In genomic region chr6:151430886-151431285, GRCh38 we compare ENCODE assay signal across 18 cellular contexts. TPM values are rescaled to one million over a fixed set of nuclear protein-coding genes. Genes with fewer than 3 reads are reported as not detected.
DNase-seq lines count a peak whose midpoint lies in the region; ATAC-seq, FAIRE-seq and TF ChIP-seq lines count a peak whose summit lies in the region.
"Had no signal": no experiment of that assay in that cellular context is flagged by ENCODE, and none has a peak within 500 bp of the region (broad histone marks: within the 10 kb centered on the region; RNA-seq: fewer than 3 reads in every experiment).

No MANE protein-coding gene starts in this region.

- no peak overlapping the region for H3K4me3 ChIP-seq in KMS-11 (IDR thresholded peaks at IDR 0.05; ENCODE audit: insufficient read depth, low read depth, low read length)
- H3K4me3 ChIP-seq in K562 = no peak overlapping the region
- H3K4me3 ChIP-seq in small intestine (ENCODE audit: low read depth in 1 of 2, low read length in 2 of 2) = no peak overlapping the region
- H3K4me3 ChIP-seq: psoas muscle, transverse colon had no signal

- no peaks in the 10 kb centered on the region for H3K9me3 ChIP-seq in K562 (replicated peaks; ENCODE audit: control insufficient read depth, insufficient read depth, low read depth, low read length)
- H3K9me3 ChIP-seq in small intestine (ENCODE audit: control insufficient read depth, low read depth) = no peaks in the 10 kb centered on the region
- H3K9me3 ChIP-seq: psoas muscle, transverse colon had no signal

- no peak overlapping the region for H3K27ac ChIP-seq in KMS-11
- H3K27ac ChIP-seq in K562 (ENCODE audit: extremely low read depth, low read depth, low read length) = no peak overlapping the region
- H3K27ac ChIP-seq in small intestine (ENCODE audit: low read depth in 1 of 2, low read length in 1 of 2) = no peak overlapping the region
- H3K27ac ChIP-seq: psoas muscle, transverse colon had no signal

- no peak for TF ChIP-seq POLR2A in K562 (conservative IDR thresholded peaks at IDR 0.05)

- no peaks in the 10 kb centered on the region for H4K20me1 ChIP-seq in KMS-11 (ENCODE audit: insufficient read depth)
- no peaks in the 10 kb centered on the region for H4K20me1 ChIP-seq in K562 (replicated peaks; ENCODE audit: control insufficient read depth, insufficient read depth, low read length)

- DNase-seq in ELF-1 (ENCODE audit: low read depth, low spot score) = peak; percentile 20
- DNase-seq in K562 (ENCODE audit: extremely low read depth in 1 of 4, low spot score in 3 of 4) = no peak
- no peak for DNase-seq in left lobe of liver (ENCODE audit: low spot score)
- no peak for DNase-seq in small intestine
- no peak for DNase-seq in hypothalamus (lab: John Stamatoyannopoulos, UW)
- DNase-seq: activated CD4-positive, alpha-beta T cell treated with anti-CD3 and anti-CD28 coated beads for 36 hours; activated CD8-positive, alpha-beta memory T cell treated with anti-CD3 and anti-CD28 coated beads, Interleukin-2, amount 50 U/mL, for 4 hours; activated naive CD4-positive, alpha-beta T cell treated with Interleukin-2 at 50 U/mL for 16 hours; effector CD8-positive, alpha-beta T cell; NCI-H1436; psoas muscle; stimulated activated CD4-positive, alpha-beta T cell treated with anti-CD3 and anti-CD28 coated beads, Interleukin-12 subunit alpha, Interleukin-12 subunit beta, amount 100 ng/mL, for 4 hours; T1000; transverse colon had no signal

- intact Hi-C loops in K562 (cut with micrococcal nuclease) = loop anchor here (2.0 kb wide), 1 partner anchor 46 kb away; no protein-coding TSS in a partner anchor

- H3K9me1 ChIP-seq in K562 (ENCODE audit: control insufficient read depth, insufficient read depth, low read length) = no peaks in the 10 kb centered on the region

- TF ChIP-seq CTCF in KMS-11 (conservative IDR thresholded peaks at IDR 0.05; ENCODE audit: low read depth, low read length) (peak; percentile 22; the same call in 1 of the 2 replicates), K562 (IDR thresholded peaks at IDR 0.05 in 2 of 3, conservative IDR thresholded peaks at IDR 0.05 in 1 of 3; ENCODE audit: insufficient read depth in 2 of 3, low read depth in 1 of 3, low read length in 3 of 3) (peak; percentile 13 to 40 (median 24); a peak in 3 of 6 replicates)

- no peak overlapping the region for H3K9ac ChIP-seq in KMS-11
- H3K9ac ChIP-seq in K562 (ENCODE audit: insufficient read depth in 1 of 2, low read depth in 2 of 2, low read length in 2 of 2) = peak overlapping the region in 1 of 2 experiments; percentile 26; a peak in 1 of 4 replicates

- no peak overlapping the region for H3K4me2 ChIP-seq in KMS-11
- no peak overlapping the region for H3K4me2 ChIP-seq in K562 (ENCODE audit: insufficient read depth, low read length)

- BruUV-seq in K562 (replicated peaks; lab: Mats Ljungman, UMichigan) = no TSS peak

- no peaks in the 10 kb centered on the region for H3K79me2 ChIP-seq in KMS-11 (ENCODE audit: insufficient read depth, low read depth)
- H3K79me2 ChIP-seq in K562 (ENCODE audit: control insufficient read depth, insufficient read depth, low read length) = 0 out of 3 replicates have a peak, but pooled peaks cover 3% of the 10 kb centered on the region

- H3K36me3 ChIP-seq in KMS-11 (ENCODE audit: insufficient read depth) = no peaks in the 10 kb centered on the region; the same call in 1 of the 2 replicates
- peaks cover 75% of the 10 kb centered on the region for H3K36me3 ChIP-seq in K562 (ENCODE audit: control insufficient read depth, insufficient read depth, low read length)
- H3K36me3 ChIP-seq in small intestine (ENCODE audit: control insufficient read depth in 2 of 2, insufficient read depth in 2 of 2, low read length in 2 of 2) = peaks cover 5 to 17% of the 10 kb centered on the region in 2 donors

- FAIRE-seq in K562 (lab: Jason Lieb, UNC) (peak; percentile 32), small intestine (lab: Jason Lieb, UNC) (no peak)

- H2AFZ ChIP-seq in KMS-11 (ENCODE audit: low read depth) (no peak overlapping the region), K562 (ENCODE audit: low read depth, low read length) (no peak overlapping the region)

- no peaks in the 10 kb centered on the region for H3K27me3 ChIP-seq in KMS-11 (ENCODE audit: insufficient read depth, low read depth)
- H3K27me3 ChIP-seq in K562 (ENCODE audit: control insufficient read depth in 2 of 2, insufficient read depth in 2 of 2, low read length in 2 of 2) = no peaks in the 10 kb centered on the region
- H3K27me3 ChIP-seq in small intestine (ENCODE audit: control insufficient read depth in 2 of 2, insufficient read depth in 2 of 2, low read length in 2 of 2) = no peaks in the 10 kb centered on the region
- H3K27me3 ChIP-seq: transverse colon had no signal

- peak; percentile 79 for ATAC-seq in K562
- peak; percentile 19 for ATAC-seq in left lobe of liver
- ATAC-seq in HG02870 (IDR thresholded peaks at IDR 0.05; ENCODE audit: unreplicated experiment) = no peak
- ATAC-seq in GM18511 (IDR thresholded peaks at IDR 0.05; ENCODE audit: unreplicated experiment) = no peak
- ATAC-seq: activated CD4-positive, alpha-beta T cell treated with anti-CD3 and anti-CD28 coated beads for 36 hours; psoas muscle; stimulated activated memory B cell treated with anti-CD40 and anti-IgM and Interleukin-4, amounts not matched to agents 10 μg/mL and 1 μg/mL and 100 μg/mL, for 72 hours had no signal

- CTCF ChIA-PET in K562 (lab: Yijun Ruan, JAX; ENCODE audit: low intra/inter-chr PET ratio) = no interaction called here

- TF ChIP-seq RAD21 in K562 (CRISPR knock-in tag; conservative IDR thresholded peaks at IDR 0.05 in 1 of 2, IDR thresholded peaks at IDR 0.05 in 1 of 2) = peak in 1 of 2 experiments; percentile 52; a peak in 2 of 4 replicates

- in situ Hi-C loops in K562 (cut with MboI) = no loop called here

- POLR2A ChIA-PET in K562 (lab: Yijun Ruan, JAX) = no interaction called here

- H3K4me1 ChIP-seq in KMS-11 (ENCODE audit: low read depth, poor library complexity, severe bottlenecking) = no peaks in the 10 kb centered on the region
- no peaks in the 10 kb centered on the region for H3K4me1 ChIP-seq in K562 (replicated peaks in 1 of 2; ENCODE audit: control insufficient read depth in 2 of 2, insufficient read depth in 2 of 2, low read length in 2 of 2)
- no peaks in the 10 kb centered on the region for H3K4me1 ChIP-seq in small intestine (ENCODE audit: control insufficient read depth in 2 of 2, insufficient read depth in 1 of 2, low read depth in 1 of 2, low read length in 1 of 2)
- H3K4me1 ChIP-seq: psoas muscle, transverse colon had no signal

- WGBS in K562 (ENCODE audit: insufficient coverage, low coverage, missing lambda C conversion rate) = 92% methylated on average over 3 of the region's 3 CpGs
- 88 to 94% (median 92%) methylated on average over 3 of the region's 3 CpGs for WGBS in small intestine, 3 donors

- TF ChIP-seq EP300 in K562 (IDR thresholded peaks at IDR 0.05; ENCODE audit: low read length) = no peak

TF ChIP-seq in K562, 482 proteins besides CTCF, POLR2A, EP300 and RAD21 (continues in another document):
- no peak for TF ChIP-seq CBFA2T3 (IDR thresholded peaks at IDR 0.05)
- no peak for TF ChIP-seq SMARCA4 (IDR thresholded peaks at IDR 0.05)

RNA-seq across cellular contexts. Expression of gene RMND1, which starts 21.0 kb away (rescaled TPM):
- total RNA-seq in K562 (2011; cell fraction: chromatin; rRNA removed; ENCODE audit: low replicate concordance) = 40.6 and 86.4 TPM in 2 replicates
- 24.5 and 31.5 TPM in 2 replicates for total RNA-seq in K562 (2011; cell fraction: nucleolus; rRNA removed)
- 40.5 and 43.6 TPM in 2 replicates for total RNA-seq in K562 (2011; cell fraction: nucleoplasm; rRNA removed)
- total RNA-seq in K562 (2014; rRNA removed) (27.8 and 29.6 TPM in 2 replicates), K562 (2014; rRNA removed; fragmentation: Illumina TruSeq; extraction: Trizol) (47.8 and 51.5 TPM in 2 replicates), K562 (2015; rRNA removed; fragmentation: Illumina TruSeq; extraction: Trizol) (42.9 and 45.2 TPM in 2 replicates), K562 (2021) (25.2 and 26.9 TPM in 2 replicates), left lobe of liver (18.6 TPM)
- polyA plus RNA-seq in K562 (2011; rRNA removed) (26.7 and 33.3 TPM in 2 replicates), K562 (2014; fragmentation: Illumina TruSeq; extraction: Trizol) (37.2 and 42.6 TPM in 2 replicates), K562 (2014; fragmentation: Nextera tagmentation; extraction: Ambion mirVana) (10 to 100 TPM; 36.2 to 38.4 TPM), K562 (2014; rRNA removed) (32.2 and 35.1 TPM in 2 replicates), small intestine (10 to 100 TPM; 17.5 to 40.5 (median 24.0) TPM)
- 8.1 and 14.3 TPM in 2 replicates for polyA plus RNA-seq in K562 (2011; cell fraction: cytosol; rRNA removed)
- 8.1 and 8.3 TPM in 2 replicates for polyA plus RNA-seq in K562 (2011; cell fraction: nucleus; rRNA removed)
- 25.7 and 41.6 TPM in 2 replicates for polyA plus RNA-seq in K562 (2012)
- 50.2 and 53.2 TPM in 2 replicates for polyA minus RNA-seq in K562 (2011; rRNA and poly(A)+ RNA removed)
- 13.4 and 19.6 TPM in 2 replicates for polyA minus RNA-seq in K562 (2011; cell fraction: cytosol; rRNA and poly(A)+ RNA removed)
- polyA minus RNA-seq in K562 (2011; cell fraction: nucleus; rRNA and poly(A)+ RNA removed) = 23.3 and 31.4 TPM in 2 replicates

RNA-seq across cellular contexts. Expression of gene ZBTB2, which starts 39.5 kb away (rescaled TPM):
- total RNA-seq in K562 (2011; cell fraction: chromatin; rRNA removed; ENCODE audit: low replicate concordance) = 5.8 and 7.3 TPM in 2 replicates
- total RNA-seq in K562 (2011; cell fraction: nucleolus; rRNA removed) = 2.9 and 3.5 TPM in 2 replicates
- 4.9 and 6.0 TPM in 2 replicates for total RNA-seq in K562 (2011; cell fraction: nucleoplasm; rRNA removed)
- total RNA-seq in K562 (2014; rRNA removed) (13.3 and 17.3 TPM in 2 replicates), K562 (2014; rRNA removed; fragmentation: Illumina TruSeq; extraction: Trizol) (17.0 and 18.9 TPM in 2 replicates), K562 (2015; rRNA removed; fragmentation: Illumina TruSeq; extraction: Trizol) (21.8 and 23.3 TPM in 2 replicates), K562 (2021) (15.2 and 16.4 TPM in 2 replicates), left lobe of liver (2.7 TPM)
- polyA plus RNA-seq in K562 (2011; rRNA removed) (12.7 and 17.2 TPM in 2 replicates), K562 (2014; fragmentation: Illumina TruSeq; extraction: Trizol) (20.8 and 26.2 TPM in 2 replicates), K562 (2014; fragmentation: Nextera tagmentation; extraction: Ambion mirVana) (1 to 10 TPM; 5.1 to 6.0 TPM), K562 (2014; rRNA removed) (14.5 and 18.1 TPM in 2 replicates), small intestine (1 to 10 TPM; 7.1 to 8.7 (median 8.1) TPM)
- polyA plus RNA-seq in K562 (2011; cell fraction: cytosol; rRNA removed) = 12.9 and 17.2 TPM in 2 replicates
- 6.1 and 6.8 TPM in 2 replicates for polyA plus RNA-seq in K562 (2011; cell fraction: nucleus; rRNA removed)
- 12.4 and 14.8 TPM in 2 replicates for polyA plus RNA-seq in K562 (2012)
- polyA minus RNA-seq in K562 (2011; rRNA and poly(A)+ RNA removed) = 18.4 and 28.1 TPM in 2 replicates
- 5.6 and 9.1 TPM in 2 replicates for polyA minus RNA-seq in K562 (2011; cell fraction: cytosol; rRNA and poly(A)+ RNA removed)
- 2.6 and 3.8 TPM in 2 replicates for polyA minus RNA-seq in K562 (2011; cell fraction: nucleus; rRNA and poly(A)+ RNA removed)

Comparison
In these comparisons a context has a peak if more than half of its experiments do, and no peak if none do; other contexts are left out.
1. ATAC-seq: peak in K562 (single experiment) and left lobe of liver (single experiment); none in HG02870 (single experiment) and GM18511 (single experiment).